25 cellular contexts compared by ENCODE assay signal in genomic region chr12:47908738-47909137, GRCh38. TPM values are rescaled to one million over a fixed set of nuclear protein-coding genes. Genes with fewer than 3 reads are reported as not detected.
"Had no signal": no experiment of that assay in that cellular context is flagged by ENCODE, and none has a peak within 500 bp of the region (broad histone marks: within the 10 kb centered on the region; RNA-seq: fewer than 3 reads in every experiment).

No MANE protein-coding gene starts in this region.

- H3K36me3 ChIP-seq: esophagus squamous epithelium, neural progenitor cell, stomach, thyroid gland had no signal

- H3K4me3 Mint-ChIP-seq: effector memory CD8-positive, alpha-beta T cell; memory B cell; naive thymus-derived CD4-positive, alpha-beta T cell; nephron; neural progenitor cell; stimulated activated memory B cell treated with anti-CD40 and anti-IgM and Interleukin-4, amounts not matched to agents 10 μg/mL and 1 μg/mL and 100 μg/mL, for 72 hours; type B pancreatic cell had no signal

- H3K4me3 ChIP-seq: esophagus squamous epithelium, lung, neural progenitor cell, smooth muscle cell, stomach, thyroid gland had no signal

- H2AFZ ChIP-seq: neural progenitor cell, parathyroid adenoma had no signal

- H3K4me2 ChIP-seq: neural progenitor cell, smooth muscle cell had no signal

- H3K9me3 ChIP-seq: esophagus squamous epithelium, stomach, thyroid gland had no signal

- H3K9ac ChIP-seq: neural progenitor cell, parathyroid adenoma had no signal

- H3K27ac Mint-ChIP-seq: effector memory CD8-positive, alpha-beta T cell; memory B cell; naive thymus-derived CD4-positive, alpha-beta T cell; nephron; neural progenitor cell; progenitor cell of endocrine pancreas; stimulated activated memory B cell treated with anti-CD40 and anti-IgM and Interleukin-4, amounts not matched to agents 10 μg/mL and 1 μg/mL and 100 μg/mL, for 72 hours; type B pancreatic cell had no signal

- H3K36me3 Mint-ChIP-seq: memory B cell; naive thymus-derived CD4-positive, alpha-beta T cell; neural progenitor cell; stimulated activated memory B cell treated with anti-CD40 and anti-IgM and Interleukin-4, amounts not matched to agents 10 μg/mL and 1 μg/mL and 100 μg/mL, for 72 hours; type B pancreatic cell had no signal

- ATAC-seq: effector memory CD8-positive, alpha-beta T cell; left lobe of liver; naive thymus-derived CD4-positive, alpha-beta T cell; sciatic nerve; stimulated activated memory B cell treated with anti-CD40 and anti-IgM and Interleukin-4, amounts not matched to agents 10 μg/mL and 1 μg/mL and 100 μg/mL, for 72 hours had no signal

- H3K27me3 ChIP-seq: esophagus squamous epithelium, thyroid gland had no signal

- H3K27me3 Mint-ChIP-seq: stimulated activated memory B cell treated with anti-CD40 and anti-IgM and Interleukin-4, amounts not matched to agents 10 μg/mL and 1 μg/mL and 100 μg/mL, for 72 hours had no signal

- H3K9me3 Mint-ChIP-seq: effector memory CD8-positive, alpha-beta T cell; memory B cell; naive thymus-derived CD4-positive, alpha-beta T cell; nephron; stimulated activated memory B cell treated with anti-CD40 and anti-IgM and Interleukin-4, amounts not matched to agents 10 μg/mL and 1 μg/mL and 100 μg/mL, for 72 hours; type B pancreatic cell had no signal

- H3K27ac ChIP-seq: esophagus squamous epithelium, neural progenitor cell, parathyroid adenoma, stomach, thyroid gland had no signal

- FAIRE-seq: endometrium, kidney had no signal

- DNase-seq: cortex of kidney; effector memory CD8-positive, alpha-beta T cell; erythroblast; esophagus squamous epithelium; foreskin melanocyte; head of caudate nucleus; kidney; naive thymus-derived CD4-positive, alpha-beta T cell; stimulated activated CD4-positive, alpha-beta T cell treated with anti-CD3 and anti-CD28 coated beads, Interleukin-12 subunit alpha, Interleukin-12 subunit beta, amount 100 ng/mL, for 4 hours; stimulated activated CD4-positive, alpha-beta T cell treated with anti-CD3 and anti-CD28 coated beads, Interleukin-4, amount 100 ng/mL, for 24 hours; stomach; thyroid gland had no signal

RNA-seq across cellular contexts. Expression of gene VDR, which starts 3.9 kb away (rescaled TPM):
- total RNA-seq: temporal lobe had no signal
